Comparison of ENCODE assay signal across 9 cellular contexts in the genomic region with DNA sequence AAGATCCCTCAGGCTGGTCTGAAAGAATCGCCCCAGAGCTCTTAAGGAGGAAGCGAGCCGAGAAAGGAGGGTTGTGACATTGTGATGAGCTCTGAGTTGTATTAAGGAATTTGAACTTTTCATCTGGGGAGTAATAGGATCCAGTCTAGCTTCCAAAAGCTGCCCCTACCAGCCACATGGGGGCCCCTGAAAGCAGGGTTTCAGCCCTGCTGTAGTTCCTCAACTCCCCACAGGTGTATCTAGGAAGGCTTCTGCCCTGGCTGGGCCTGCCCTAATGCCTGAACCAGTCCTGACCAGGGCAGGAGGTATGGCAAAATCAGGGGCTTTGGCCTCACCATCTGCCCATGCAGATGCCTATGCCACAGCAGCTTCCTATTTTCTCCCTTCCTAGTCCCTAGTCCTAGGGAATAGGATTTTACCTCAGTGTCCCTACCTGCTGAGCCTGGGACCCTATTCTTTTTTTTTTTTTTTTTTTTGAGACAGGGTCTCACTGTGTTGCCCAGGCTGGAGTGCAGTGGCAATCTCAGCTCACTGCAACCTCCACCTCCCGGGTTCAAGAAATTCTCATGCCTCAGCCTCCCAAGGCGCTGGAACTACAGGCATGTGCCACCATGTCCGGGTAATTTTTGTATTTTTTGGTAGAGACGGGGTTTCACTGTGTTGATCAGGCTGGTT. TPM values are rescaled to one million over a fixed set of nuclear protein-coding genes. Genes with fewer than 3 reads are reported as not detected.
A peak's percentile ranks its signal among the peaks of the same experiment; 100 is the strongest.
DNase-seq lines count a peak whose midpoint lies in the region; ATAC-seq and TF ChIP-seq lines count a peak whose summit lies in the region.
"Had no signal": no experiment of that assay in that cellular context is flagged by ENCODE, and none has a peak within 500 bp of the region (broad histone marks: within the 10 kb centered on the region; RNA-seq: fewer than 3 reads in every experiment).

No MANE protein-coding gene starts in this region.

- peak; percentile 14 to 92 (median 76) for TF ChIP-seq CTCF in body of pancreas (IDR thresholded peaks at IDR 0.05)
- peak; percentile 56 for TF ChIP-seq CTCF in lower lobe of right lung (IDR thresholded peaks at IDR 0.05)

- H3K4me3 ChIP-seq in CD8-positive, alpha-beta memory T cell (ENCODE audit: low read length), result no peak overlapping the region
- H3K4me3 ChIP-seq in body of pancreas, result no peak overlapping the region
- H3K4me3 ChIP-seq in lower lobe of right lung, result no peak overlapping the region

- POLR2A ChIA-PET in CD8-positive, alpha-beta memory T cell (lab: Charles Lee), result no interaction called here

- CTCF ChIA-PET in CD8-positive, alpha-beta memory T cell (lab: Charles Lee), result interaction anchor here (1.2 to 2.5 kb wide), 4 partner anchors 14 to 172 kb away, joined by 3 to 20 read pairs (median 4); a partner anchor contains a TSS

- H3K27me3 ChIP-seq in CD8-positive, alpha-beta memory T cell (ENCODE audit: insufficient read depth, low read length, poor library complexity, severe bottlenecking), result no peaks in the 10 kb centered on the region
- no peaks in the 10 kb centered on the region for H3K27me3 ChIP-seq in body of pancreas
- no peaks in the 10 kb centered on the region for H3K27me3 ChIP-seq in lower lobe of right lung (ENCODE audit: low read depth)

- H3K4me1 Mint-ChIP-seq in CD8-positive, alpha-beta memory T cell, result peaks cover 10 to 15% (median 13%) of the 10 kb centered on the region in 3 donors

- ATAC-seq in GM18520 (IDR thresholded peaks at IDR 0.05; ENCODE audit: unreplicated experiment) (peak; percentile 33), body of pancreas (peak; percentile 45), lower lobe of right lung (peak; percentile 55 to 69), GM21447 (IDR thresholded peaks at IDR 0.05; ENCODE audit: unreplicated experiment) (no peak)

- peaks cover 0 to 7% (median 0%) of the 10 kb centered on the region in 3 donors for H3K36me3 Mint-ChIP-seq in CD8-positive, alpha-beta memory T cell

- H3K4me1 ChIP-seq in CD8-positive, alpha-beta memory T cell (ENCODE audit: insufficient read depth, low read length), result no peaks in the 10 kb centered on the region
- H3K4me1 ChIP-seq in body of pancreas, result no peaks in the 10 kb centered on the region
- H3K4me1 ChIP-seq in lower lobe of right lung, result peaks cover 16% of the 10 kb centered on the region

- 79 to 91% methylated on average over 7 of the region's 7 CpGs for WGBS in body of pancreas, 2 donors

- H3K27ac Mint-ChIP-seq in CD8-positive, alpha-beta memory T cell, result no peak overlapping the region

- no peak for TF ChIP-seq POLR2A in body of pancreas (IDR thresholded peaks at IDR 0.05)

- H3K36me3 ChIP-seq in CD8-positive, alpha-beta memory T cell (ENCODE audit: insufficient read depth, low read length), result no peaks in the 10 kb centered on the region
- H3K36me3 ChIP-seq in body of pancreas (replicated peaks in 1 of 2; ENCODE audit: insufficient read depth in 1 of 2, low read depth in 2 of 2) (peaks cover 0 to 8% of the 10 kb centered on the region in 2 donors), lower lobe of right lung (peaks cover 40% of the 10 kb centered on the region)

- peak in 3 of 5 donors; percentile 20 to 60 (median 49) for DNase-seq in CD8-positive, alpha-beta memory T cell
- DNase-seq in HT-29 (ENCODE audit: low spot score), result peak; percentile 92
- peak; percentile 29 for DNase-seq in SKM-1 (lab: John Stamatoyannopoulos, UW; ENCODE audit: unreplicated experiment)
- peak; percentile 57 to 71 (median 66) for DNase-seq in body of pancreas
- no peak for DNase-seq in lower lobe of right lung
- DNase-seq in NCI-H187 (lab: John Stamatoyannopoulos, UW), result no peak

- H3K27ac ChIP-seq in CD8-positive, alpha-beta memory T cell (ENCODE audit: low read depth, low read length), result no peak overlapping the region
- H3K27ac ChIP-seq in body of pancreas, result peak overlapping the region in 1 of 4 donors; percentile 28
- no peak overlapping the region for H3K27ac ChIP-seq in lower lobe of right lung

- intact Hi-C loops in body of pancreas (cut with DNase I), result no loop called here
- intact Hi-C loops in lower lobe of right lung (cut with DNase I), result loop anchor here (10.0 kb wide), 1 partner anchor 186 kb away; no protein-coding TSS in a partner anchor

- H3K4me3 Mint-ChIP-seq in CD8-positive, alpha-beta memory T cell, result no peak overlapping the region

- peaks cover 3 to 15% of the 10 kb centered on the region in 2 donors for H3K27me3 Mint-ChIP-seq in CD8-positive, alpha-beta memory T cell

- H3K9me3 ChIP-seq in CD8-positive, alpha-beta memory T cell (ENCODE audit: low read length), result no peaks in the 10 kb centered on the region
- H3K9me3 ChIP-seq in body of pancreas (no peaks in the 10 kb centered on the region), lower lobe of right lung (no peaks in the 10 kb centered on the region)

- H3K9me3 Mint-ChIP-seq in CD8-positive, alpha-beta memory T cell, result no peaks in the 10 kb centered on the region

RNA-seq across cellular contexts. Expression of a gene that starts 5.0 kb away (rescaled TPM):
- 10 to 100 TPM; 23.5 to 24.5 TPM for total RNA-seq in CD8-positive, alpha-beta memory T cell
- 35.8 TPM for polyA plus RNA-seq in CD8-positive, alpha-beta memory T cell
- total RNA-seq in HT-29 (2014; rRNA removed; shearing (Covaris generic)), result 14.8 and 36.2 TPM in 2 replicates
- total RNA-seq in body of pancreas (10 to 100 TPM; 32.3 to 57.6 TPM), lower lobe of right lung (36.9 TPM)

RNA-seq across cellular contexts. Expression of a gene that starts 14.0 kb away (rescaled TPM):
- total RNA-seq in CD8-positive, alpha-beta memory T cell, result under 1 TPM; 0.02 TPM
- not detected for polyA plus RNA-seq in CD8-positive, alpha-beta memory T cell
- 4.7 and 7.9 TPM in 2 replicates for total RNA-seq in HT-29 (2014; rRNA removed; shearing (Covaris generic))
- total RNA-seq in body of pancreas (10 to 100 TPM; 23.1 to 40.5 TPM), lower lobe of right lung (30.9 TPM)
- total RNA-seq: activated CD8-positive, alpha-beta memory T cell treated with anti-CD3 and anti-CD28 coated beads for 36 hours had no signal

Comparison
In these comparisons a context has a peak if more than half of its experiments do, and no peak if none do; other contexts are left out.
1. DNase-seq: peak in CD8-positive, alpha-beta memory T cell (3 of 5), HT-29 (single experiment), SKM-1 (single experiment) and body of pancreas (4 of 4); none in lower lobe of right lung (single experiment) and NCI-H187 (0 of 2).